ENCODE assay signal across 18 cellular contexts in genomic region chr2:176555112-176555511, GRCh38.
"Had no signal": no experiment of that assay in that cellular context is flagged by ENCODE, and none has a peak within 500 bp of the region (broad histone marks: within the 10 kb centered on the region; RNA-seq: fewer than 3 reads in every experiment).

No MANE protein-coding gene starts in this region.

- H3K9me3 ChIP-seq: adrenal gland, breast epithelium, colonic mucosa, esophagus muscularis mucosa, gastroesophageal sphincter, heart right ventricle had no signal

- H3K27me3 ChIP-seq: adrenal gland, colonic mucosa, foreskin keratinocyte had no signal

- H3K27ac ChIP-seq: cardiac muscle cell, foreskin keratinocyte, WERI-Rb-1 had no signal

- ATAC-seq: activated CD4-positive, CD25-positive, alpha-beta regulatory T cell treated with anti-CD3 and anti-CD28 coated beads, Interleukin-2, amount 50 U/mL, for 24 hours; activated naive CD8-positive, alpha-beta T cell treated with anti-CD3 and anti-CD28 coated beads, Interleukin-2, amount 50 U/mL, for 24 hours had no signal

- H3K4me3 ChIP-seq: cardiac muscle cell had no signal

- H3K36me3 ChIP-seq: adrenal gland, breast epithelium, cardiac muscle cell, colonic mucosa, esophagus muscularis mucosa, gastroesophageal sphincter, heart right ventricle, WERI-Rb-1 had no signal

- DNase-seq: activated B cell treated with CpG ODN at 0.5 μM for 24 hours; activated CD4-positive, alpha-beta T cell treated with anti-CD3 and anti-CD28 coated beads, Interleukin-2, amount 50 U/mL, for 1 hour; activated effector memory CD4-positive, alpha-beta T cell treated with anti-CD3 and anti-CD28 coated beads, Interleukin-2, amount 50 U/mL, for 16 hours; aorta; effector memory CD4-positive, alpha-beta T cell; T-helper 17 cell; T1000 had no signal

- H3K4me1 ChIP-seq: breast epithelium, colonic mucosa, foreskin keratinocyte had no signal
